In genomic region chr11:12416552-12416951, GRCh38 we compare ENCODE assay signal across 1 cellular context.
TF ChIP-seq lines count a peak whose summit lies in the region.

No MANE protein-coding gene starts in this region.

TF ChIP-seq in HepG2, 621 proteins besides CTCF, POLR2A, EP300 and RAD21 (continued from another document):
- TF ChIP-seq, protein P1, sequence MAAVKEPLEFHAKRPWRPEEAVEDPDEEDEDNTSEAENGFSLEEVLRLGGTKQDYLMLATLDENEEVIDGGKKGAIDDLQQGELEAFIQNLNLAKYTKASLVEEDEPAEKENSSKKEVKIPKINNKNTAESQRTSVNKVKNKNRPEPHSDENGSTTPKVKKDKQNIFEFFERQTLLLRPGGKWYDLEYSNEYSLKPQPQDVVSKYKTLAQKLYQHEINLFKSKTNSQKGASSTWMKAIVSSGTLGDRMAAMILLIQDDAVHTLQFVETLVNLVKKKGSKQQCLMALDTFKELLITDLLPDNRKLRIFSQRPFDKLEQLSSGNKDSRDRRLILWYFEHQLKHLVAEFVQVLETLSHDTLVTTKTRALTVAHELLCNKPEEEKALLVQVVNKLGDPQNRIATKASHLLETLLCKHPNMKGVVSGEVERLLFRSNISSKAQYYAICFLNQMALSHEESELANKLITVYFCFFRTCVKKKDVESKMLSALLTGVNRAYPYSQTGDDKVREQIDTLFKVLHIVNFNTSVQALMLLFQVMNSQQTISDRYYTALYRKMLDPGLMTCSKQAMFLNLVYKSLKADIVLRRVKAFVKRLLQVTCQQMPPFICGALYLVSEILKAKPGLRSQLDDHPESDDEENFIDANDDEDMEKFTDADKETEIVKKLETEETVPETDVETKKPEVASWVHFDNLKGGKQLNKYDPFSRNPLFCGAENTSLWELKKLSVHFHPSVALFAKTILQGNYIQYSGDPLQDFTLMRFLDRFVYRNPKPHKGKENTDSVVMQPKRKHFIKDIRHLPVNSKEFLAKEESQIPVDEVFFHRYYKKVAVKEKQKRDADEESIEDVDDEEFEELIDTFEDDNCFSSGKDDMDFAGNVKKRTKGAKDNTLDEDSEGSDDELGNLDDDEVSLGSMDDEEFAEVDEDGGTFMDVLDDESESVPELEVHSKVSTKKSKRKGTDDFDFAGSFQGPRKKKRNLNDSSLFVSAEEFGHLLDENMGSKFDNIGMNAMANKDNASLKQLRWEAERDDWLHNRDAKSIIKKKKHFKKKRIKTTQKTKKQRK (IDR thresholded peaks at IDR 0.05; ENCODE audit: low read length) = no peak
- TF ChIP-seq ZNF615 (CRISPR knock-in tag; IDR thresholded peaks at IDR 0.05; ENCODE audit: borderline replicate concordance) = no peak
- TF ChIP-seq, protein P2, sequence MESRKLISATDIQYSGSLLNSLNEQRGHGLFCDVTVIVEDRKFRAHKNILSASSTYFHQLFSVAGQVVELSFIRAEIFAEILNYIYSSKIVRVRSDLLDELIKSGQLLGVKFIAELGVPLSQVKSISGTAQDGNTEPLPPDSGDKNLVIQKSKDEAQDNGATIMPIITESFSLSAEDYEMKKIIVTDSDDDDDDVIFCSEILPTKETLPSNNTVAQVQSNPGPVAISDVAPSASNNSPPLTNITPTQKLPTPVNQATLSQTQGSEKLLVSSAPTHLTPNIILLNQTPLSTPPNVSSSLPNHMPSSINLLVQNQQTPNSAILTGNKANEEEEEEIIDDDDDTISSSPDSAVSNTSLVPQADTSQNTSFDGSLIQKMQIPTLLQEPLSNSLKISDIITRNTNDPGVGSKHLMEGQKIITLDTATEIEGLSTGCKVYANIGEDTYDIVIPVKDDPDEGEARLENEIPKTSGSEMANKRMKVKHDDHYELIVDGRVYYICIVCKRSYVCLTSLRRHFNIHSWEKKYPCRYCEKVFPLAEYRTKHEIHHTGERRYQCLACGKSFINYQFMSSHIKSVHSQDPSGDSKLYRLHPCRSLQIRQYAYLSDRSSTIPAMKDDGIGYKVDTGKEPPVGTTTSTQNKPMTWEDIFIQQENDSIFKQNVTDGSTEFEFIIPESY (CRISPR knock-in tag; IDR thresholded peaks at IDR 0.05) = no peak
- TF ChIP-seq ZNF572 (CRISPR knock-in tag; IDR thresholded peaks at IDR 0.05) = no peak
- TF ChIP-seq HMG20A (CRISPR knock-in tag; IDR thresholded peaks at IDR 0.05; ENCODE audit: borderline replicate concordance) = no peak
- no peak for TF ChIP-seq CENPBD1 (CRISPR knock-in tag; IDR thresholded peaks at IDR 0.05; ENCODE audit: borderline replicate concordance, low read depth)
- TF ChIP-seq, protein P3, sequence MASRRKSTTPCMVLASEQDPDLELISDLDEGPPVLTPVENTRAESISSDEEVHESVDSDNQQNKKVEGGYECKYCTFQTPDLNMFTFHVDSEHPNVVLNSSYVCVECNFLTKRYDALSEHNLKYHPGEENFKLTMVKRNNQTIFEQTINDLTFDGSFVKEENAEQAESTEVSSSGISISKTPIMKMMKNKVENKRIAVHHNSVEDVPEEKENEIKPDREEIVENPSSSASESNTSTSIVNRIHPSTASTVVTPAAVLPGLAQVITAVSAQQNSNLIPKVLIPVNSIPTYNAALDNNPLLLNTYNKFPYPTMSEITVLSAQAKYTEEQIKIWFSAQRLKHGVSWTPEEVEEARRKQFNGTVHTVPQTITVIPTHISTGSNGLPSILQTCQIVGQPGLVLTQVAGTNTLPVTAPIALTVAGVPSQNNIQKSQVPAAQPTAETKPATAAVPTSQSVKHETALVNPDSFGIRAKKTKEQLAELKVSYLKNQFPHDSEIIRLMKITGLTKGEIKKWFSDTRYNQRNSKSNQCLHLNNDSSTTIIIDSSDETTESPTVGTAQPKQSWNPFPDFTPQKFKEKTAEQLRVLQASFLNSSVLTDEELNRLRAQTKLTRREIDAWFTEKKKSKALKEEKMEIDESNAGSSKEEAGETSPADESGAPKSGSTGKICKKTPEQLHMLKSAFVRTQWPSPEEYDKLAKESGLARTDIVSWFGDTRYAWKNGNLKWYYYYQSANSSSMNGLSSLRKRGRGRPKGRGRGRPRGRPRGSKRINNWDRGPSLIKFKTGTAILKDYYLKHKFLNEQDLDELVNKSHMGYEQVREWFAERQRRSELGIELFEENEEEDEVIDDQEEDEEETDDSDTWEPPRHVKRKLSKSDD (CRISPR knock-in tag; IDR thresholded peaks at IDR 0.05; ENCODE audit: low read depth) = no peak
